ENCODE assay signal across 13 cellular contexts in the genomic region with DNA sequence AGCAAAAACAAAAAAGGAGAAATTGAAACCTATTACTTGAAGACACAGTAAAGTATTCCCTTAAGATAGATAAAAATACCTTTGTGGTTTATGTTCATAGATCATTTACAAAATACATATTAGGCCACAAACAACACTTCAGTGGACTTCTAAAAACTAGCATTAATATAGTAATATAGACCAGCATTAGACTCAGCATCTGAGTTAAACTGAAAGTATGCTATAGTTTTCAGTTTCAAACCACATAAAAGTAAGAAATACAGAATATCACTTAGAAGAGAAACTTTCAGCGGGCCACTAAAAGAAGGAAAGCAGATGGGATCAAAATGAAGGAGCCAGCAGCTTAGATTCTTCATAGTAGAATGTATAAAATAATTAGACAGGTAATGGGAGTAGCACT.
DNase-seq lines count a peak whose midpoint lies in the region; ATAC-seq and TF ChIP-seq lines count a peak whose summit lies in the region.
"Had no signal": no experiment of that assay in that cellular context is flagged by ENCODE, and none has a peak within 500 bp of the region (broad histone marks: within the 10 kb centered on the region; RNA-seq: fewer than 3 reads in every experiment).

No MANE protein-coding gene starts in this region.

- peaks cover 0 to 3% (median 0%) of the 10 kb centered on the region in 4 donors for H3K4me1 ChIP-seq in upper lobe of left lung
- H3K4me1 ChIP-seq in testis = no peaks in the 10 kb centered on the region
- H3K4me1 ChIP-seq: heart left ventricle had no signal

- TF ChIP-seq CTCF in GM13976 (IDR thresholded peaks at IDR 0.05; ENCODE audit: borderline replicate concordance, control extremely low read depth, extremely low read depth, insufficient read depth, missing control alignments) (no peak), upper lobe of left lung (IDR thresholded peaks at IDR 0.05) (no peak), testis (IDR thresholded peaks at IDR 0.05) (no peak)

- peak; percentile 43 for DNase-seq in GM13976 (ENCODE audit: low spot score)
- no peak for DNase-seq in left ventricle myocardium superior
- no peak for DNase-seq in upper lobe of left lung
- DNase-seq in amniotic stem cell (lab: John Stamatoyannopoulos, UW) = no peak
- no peak for DNase-seq in testis
- DNase-seq: activated CD4-positive, CD25-positive, alpha-beta regulatory T cell; effector CD4-positive, alpha-beta T cell; heart left ventricle; NCI-H2029 treated with DMSO at 0.1 percent for 48 hours; SIG-M5 had no signal

- TF ChIP-seq POLR2A in upper lobe of left lung (IDR thresholded peaks at IDR 0.05) (no peak), testis (IDR thresholded peaks at IDR 0.05) (no peak)

- in situ Hi-C loops in GM13976 (cut with MboI; ENCODE audit: low sequenced_read_pairs, unreplicated experiment) = no loop called here

- intact Hi-C loops in left ventricle myocardium superior (cut with micrococcal nuclease) (no loop called here), testis (cut with DNase I; ENCODE audit: low total_unique reads) (no loop called here)

- 92 to 95% methylated on average over 1 of the region's 1 CpG for WGBS in upper lobe of left lung, 2 donors
- 86 to 95% methylated on average over 1 of the region's 1 CpG for WGBS in testis, 2 donors

- no peaks in the 10 kb centered on the region for H3K27me3 ChIP-seq in upper lobe of left lung
- no peaks in the 10 kb centered on the region for H3K27me3 ChIP-seq in testis
- H3K27me3 ChIP-seq: heart left ventricle had no signal

- H3K36me3 ChIP-seq in upper lobe of left lung (no peaks in the 10 kb centered on the region), testis (ENCODE audit: low read depth, missing control alignments) (no peaks in the 10 kb centered on the region)

- H3K4me3 ChIP-seq in upper lobe of left lung (no peak overlapping the region), testis (no peak overlapping the region)
- H3K4me3 ChIP-seq: heart left ventricle had no signal

- TF ChIP-seq EP300 in upper lobe of left lung (IDR thresholded peaks at IDR 0.05) = no peak

- no peaks in the 10 kb centered on the region for H3K9me3 ChIP-seq in upper lobe of left lung
- H3K9me3 ChIP-seq in testis = no peaks in the 10 kb centered on the region
- H3K9me3 ChIP-seq: heart left ventricle had no signal

- ATAC-seq in GM19397 (IDR thresholded peaks at IDR 0.05; ENCODE audit: unreplicated experiment) (peak; percentile 90), HG02852 (IDR thresholded peaks at IDR 0.05; ENCODE audit: unreplicated experiment) (peak; percentile 98), HG03521 (IDR thresholded peaks at IDR 0.05; ENCODE audit: unreplicated experiment) (peak; percentile 95), left ventricle myocardium superior (no peak), upper lobe of left lung (ENCODE audit: low FRiP score in 2 of 2) (no peak)
- ATAC-seq: heart left ventricle had no signal

- H3K27ac ChIP-seq in upper lobe of left lung (no peak overlapping the region), testis (no peak overlapping the region)
- H3K27ac ChIP-seq: heart left ventricle had no signal

Comparison
In these comparisons a context has a peak if more than half of its experiments do, and no peak if none do; other contexts are left out.
1. ATAC-seq: peak in GM19397 (single experiment), HG02852 (single experiment) and HG03521 (single experiment); none in left ventricle myocardium superior (single experiment) and upper lobe of left lung (0 of 2).